23 cellular contexts compared by ENCODE assay signal in the genomic region with DNA sequence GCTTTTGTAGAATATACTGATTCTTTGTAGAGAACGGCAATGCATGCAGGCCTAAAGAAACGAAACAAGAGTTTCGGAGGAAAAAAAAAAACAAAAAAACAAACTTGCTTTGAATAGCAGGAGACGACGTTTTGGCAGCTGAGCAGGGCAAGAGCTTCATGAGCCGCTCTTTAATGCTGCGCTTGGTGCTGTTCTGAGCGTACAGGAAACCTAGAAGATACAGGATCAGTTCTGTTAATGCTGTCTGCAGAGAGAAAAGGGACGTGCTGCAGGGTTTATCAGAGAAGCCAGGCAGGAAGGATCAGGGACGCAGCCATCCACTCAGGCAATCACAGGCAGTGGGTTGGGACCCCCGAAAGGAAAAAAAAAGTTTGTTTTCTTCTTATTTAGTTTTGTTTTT.
"Had no signal": no experiment of that assay in that cellular context is flagged by ENCODE, and none has a peak within 500 bp of the region (broad histone marks: within the 10 kb centered on the region; RNA-seq: fewer than 3 reads in every experiment).

No MANE protein-coding gene starts in this region.

- DNase-seq: activated CD4-positive, alpha-beta memory T cell treated with anti-CD3 and anti-CD28 coated beads, Interleukin-2, amount 10 ng/mL, durations not matched to agents 7 days and 5 days; activated CD4-positive, alpha-beta T cell treated with anti-CD3 and anti-CD28 coated beads, Interleukin-2, amount 10 ng/mL, durations not matched to agents 24 days and 14 days; activated CD8-positive, alpha-beta memory T cell treated with anti-CD3 and anti-CD28 coated beads, Interleukin-2, amount 10 ng/mL, durations not matched to agents 7 days and 5 days; activated effector memory CD4-positive, alpha-beta T cell treated with anti-CD3 and anti-CD28 coated beads, Interleukin-2, amount 50 U/mL, for 16 hours; activated naive CD4-positive, alpha-beta T cell treated with anti-CD3 and anti-CD28 coated beads, Interleukin-2, amount 10 ng/mL, durations not matched to agents 7 days and 5 days; activated T-cell treated with anti-CD3 and anti-CD28 coated beads for 4 hours; effector memory CD4-positive, alpha-beta T cell; esophagus squamous epithelium; gastrocnemius medialis; hippocampal formation; left ventricle myocardium superior; midbrain; pancreas; psoas muscle; stimulated activated CD4-positive, alpha-beta T cell treated with anti-CD3 and anti-CD28 coated beads, Interleukin-4, amount 100 ng/mL, for 24 hours; stimulated activated naive CD8-positive, alpha-beta T cell treated with anti-CD3 and anti-CD28 coated beads, Interleukin-15, Interleukin-2, amounts not matched to agents 100 U/mL and 50 U/mL, for 24 hours; substantia nigra; T-helper 17 cell; thyroid gland; upper lobe of right lung had no signal

- H3K4me3 Mint-ChIP-seq: activated CD4-positive, alpha-beta memory T cell treated with anti-CD3 and anti-CD28 coated beads, Interleukin-2, amount 10 ng/mL, durations not matched to agents 7 days and 5 days; activated CD4-positive, alpha-beta T cell treated with anti-CD3 and anti-CD28 coated beads, Interleukin-2, amount 10 ng/mL, durations not matched to agents 24 days and 14 days; activated CD8-positive, alpha-beta memory T cell treated with anti-CD3 and anti-CD28 coated beads, Interleukin-2, amount 10 ng/mL, durations not matched to agents 7 days and 5 days; activated naive CD4-positive, alpha-beta T cell treated with anti-CD3 and anti-CD28 coated beads, Interleukin-2, amount 10 ng/mL, durations not matched to agents 7 days and 5 days; brain; nephron; T-helper 17 cell had no signal

- H3K27me3 Mint-ChIP-seq: activated CD4-positive, alpha-beta memory T cell treated with anti-CD3 and anti-CD28 coated beads, Interleukin-2, amount 10 ng/mL, durations not matched to agents 7 days and 5 days; activated CD4-positive, alpha-beta T cell treated with anti-CD3 and anti-CD28 coated beads, Interleukin-2, amount 10 ng/mL, durations not matched to agents 24 days and 14 days; activated CD8-positive, alpha-beta memory T cell treated with anti-CD3 and anti-CD28 coated beads, Interleukin-2, amount 10 ng/mL, durations not matched to agents 7 days and 5 days; activated naive CD4-positive, alpha-beta T cell treated with anti-CD3 and anti-CD28 coated beads, Interleukin-2, amount 10 ng/mL, durations not matched to agents 7 days and 5 days; T-helper 17 cell had no signal

- ATAC-seq: activated CD8-positive, alpha-beta memory T cell treated with anti-CD3 and anti-CD28 coated beads, Interleukin-2, amount 10 ng/mL, durations not matched to agents 7 days and 5 days; gastrocnemius medialis; left ventricle myocardium superior; psoas muscle; stimulated activated naive CD8-positive, alpha-beta T cell treated with anti-CD3 and anti-CD28 coated beads, Interleukin-15, Interleukin-2, amounts not matched to agents 100 U/mL and 50 U/mL, for 24 hours; T-helper 17 cell; upper lobe of right lung had no signal

- H3K27ac ChIP-seq: esophagus squamous epithelium, gastrocnemius medialis, pancreas, psoas muscle, right atrium auricular region, thyroid gland, upper lobe of right lung had no signal

- H3K36me3 Mint-ChIP-seq: activated CD8-positive, alpha-beta memory T cell treated with anti-CD3 and anti-CD28 coated beads, Interleukin-2, amount 10 ng/mL, durations not matched to agents 7 days and 5 days; activated naive CD4-positive, alpha-beta T cell treated with anti-CD3 and anti-CD28 coated beads, Interleukin-2, amount 10 ng/mL, durations not matched to agents 7 days and 5 days; brain had no signal

- H3K27ac Mint-ChIP-seq: activated CD4-positive, alpha-beta memory T cell treated with anti-CD3 and anti-CD28 coated beads, Interleukin-2, amount 10 ng/mL, durations not matched to agents 7 days and 5 days; activated CD4-positive, alpha-beta T cell treated with anti-CD3 and anti-CD28 coated beads, Interleukin-2, amount 10 ng/mL, durations not matched to agents 24 days and 14 days; activated CD8-positive, alpha-beta memory T cell treated with anti-CD3 and anti-CD28 coated beads, Interleukin-2, amount 10 ng/mL, durations not matched to agents 7 days and 5 days; activated naive CD4-positive, alpha-beta T cell treated with anti-CD3 and anti-CD28 coated beads, Interleukin-2, amount 10 ng/mL, durations not matched to agents 7 days and 5 days; brain; T-helper 17 cell had no signal

- H3K9me3 Mint-ChIP-seq: activated CD4-positive, alpha-beta memory T cell treated with anti-CD3 and anti-CD28 coated beads, Interleukin-2, amount 10 ng/mL, durations not matched to agents 7 days and 5 days; nephron had no signal

- H3K36me3 ChIP-seq: esophagus squamous epithelium, gastrocnemius medialis, pancreas, right atrium auricular region, thyroid gland, upper lobe of right lung had no signal

- H3K4me1 ChIP-seq: esophagus squamous epithelium, gastrocnemius medialis, pancreas, psoas muscle, right atrium auricular region, thyroid gland, upper lobe of right lung had no signal

- H3K27me3 ChIP-seq: esophagus squamous epithelium, gastrocnemius medialis, pancreas, right atrium auricular region, thyroid gland, upper lobe of right lung had no signal

- H3K9me3 ChIP-seq: esophagus squamous epithelium, gastrocnemius medialis, pancreas, psoas muscle, right atrium auricular region, thyroid gland, upper lobe of right lung had no signal

- H3K4me1 Mint-ChIP-seq: activated CD4-positive, alpha-beta memory T cell treated with anti-CD3 and anti-CD28 coated beads, Interleukin-2, amount 10 ng/mL, durations not matched to agents 7 days and 5 days; activated CD4-positive, alpha-beta T cell treated with anti-CD3 and anti-CD28 coated beads, Interleukin-2, amount 10 ng/mL, durations not matched to agents 24 days and 14 days; activated CD8-positive, alpha-beta memory T cell treated with anti-CD3 and anti-CD28 coated beads, Interleukin-2, amount 10 ng/mL, durations not matched to agents 7 days and 5 days; activated naive CD4-positive, alpha-beta T cell treated with anti-CD3 and anti-CD28 coated beads, Interleukin-2, amount 10 ng/mL, durations not matched to agents 7 days and 5 days; nephron had no signal

- H3K4me3 ChIP-seq: esophagus squamous epithelium, gastrocnemius medialis, pancreas, psoas muscle, right atrium auricular region, thyroid gland, upper lobe of right lung had no signal
